In genomic region chr1:68347415-68347814, GRCh38 we compare ENCODE assay signal across 9 cellular contexts.
A peak's percentile ranks its signal among the peaks of the same experiment; 100 is the strongest.
DNase-seq lines count a peak whose midpoint lies in the region; ATAC-seq and TF ChIP-seq lines count a peak whose summit lies in the region.
"Had no signal": no experiment of that assay in that cellular context is flagged by ENCODE, and none has a peak within 500 bp of the region (broad histone marks: within the 10 kb centered on the region; RNA-seq: fewer than 3 reads in every experiment).

No MANE protein-coding gene starts in this region.

- no peaks in the 10 kb centered on the region for H3K27me3 ChIP-seq in adrenal gland

- no peaks in the 10 kb centered on the region for H3K36me3 Mint-ChIP-seq in natural killer cell treated with Interleukin-12 subunit alpha and Interleukin-12 subunit beta and Interleukin-15 and Interleukin-18, amount 100 ng/mL, for 72 hours
- H3K36me3 Mint-ChIP-seq in activated CD8-positive, alpha-beta memory T cell treated with anti-CD3 and anti-CD28 coated beads, Interleukin-2, amount 10 ng/mL, durations not matched to agents 7 days and 5 days: no peaks in the 10 kb centered on the region

- H3K9me3 ChIP-seq in adrenal gland (replicated peaks in 1 of 3): no peaks in the 10 kb centered on the region

- H3K4me3 ChIP-seq in adrenal gland: no peak overlapping the region

- ATAC-seq in HG03175 (IDR thresholded peaks at IDR 0.05; ENCODE audit: unreplicated experiment): peak; percentile 97
- no peak for ATAC-seq in natural killer cell treated with Interleukin-12 subunit alpha and Interleukin-12 subunit beta and Interleukin-15 and Interleukin-18, amount 100 ng/mL, for 72 hours
- no peak for ATAC-seq in activated CD8-positive, alpha-beta memory T cell treated with anti-CD3 and anti-CD28 coated beads, Interleukin-2, amount 10 ng/mL, durations not matched to agents 7 days and 5 days

- intact Hi-C loops in adrenal gland (cut with DNase I): no loop called here

- POLR2A ChIA-PET in GM10248 (lab: Yijun Ruan, JAX): no interaction called here

- H3K36me3 ChIP-seq in adrenal gland (replicated peaks in 1 of 2): no peaks in the 10 kb centered on the region

- TF ChIP-seq CTCF in GM10248 (IDR thresholded peaks at IDR 0.05; ENCODE audit: control extremely low read depth, extremely low read depth, low read depth, missing control alignments) (no peak), GM20000 (IDR thresholded peaks at IDR 0.05; ENCODE audit: extremely low read depth, missing control alignments) (no peak), adrenal gland (IDR thresholded peaks at IDR 0.05) (no peak)

- H3K4me3 Mint-ChIP-seq in natural killer cell treated with Interleukin-12 subunit alpha and Interleukin-12 subunit beta and Interleukin-15 and Interleukin-18, amount 100 ng/mL, for 72 hours: no peak overlapping the region
- H3K4me3 Mint-ChIP-seq in activated CD8-positive, alpha-beta memory T cell treated with anti-CD3 and anti-CD28 coated beads, Interleukin-2, amount 10 ng/mL, durations not matched to agents 7 days and 5 days: no peak overlapping the region

- peak; percentile 43 for DNase-seq in GM10248 (ENCODE audit: extremely low spot score)
- peak; percentile 31 for DNase-seq in GM20000 (ENCODE audit: low spot score)
- peak; percentile 20 to 63 (median 28) for DNase-seq in adrenal gland
- DNase-seq in central memory CD4-positive, alpha-beta T cell: no peak
- DNase-seq in SW480 (ENCODE audit: low spot score): no peak
- no peak for DNase-seq in natural killer cell treated with Interleukin-12 subunit alpha and Interleukin-12 subunit beta and Interleukin-15 and Interleukin-18, amount 100 ng/mL, for 72 hours (ENCODE audit: low spot score)
- no peak for DNase-seq in activated CD8-positive, alpha-beta memory T cell treated with anti-CD3 and anti-CD28 coated beads, Interleukin-2, amount 10 ng/mL, durations not matched to agents 7 days and 5 days
- DNase-seq: foreskin fibroblast had no signal

- H3K4me1 ChIP-seq in adrenal gland (replicated peaks in 1 of 2): peaks cover 0 to 2% of the 10 kb centered on the region in 2 donors

- peaks cover 2% of the 10 kb centered on the region for H3K9me3 Mint-ChIP-seq in natural killer cell treated with Interleukin-12 subunit alpha and Interleukin-12 subunit beta and Interleukin-15 and Interleukin-18, amount 100 ng/mL, for 72 hours
- no peaks in the 10 kb centered on the region for H3K9me3 Mint-ChIP-seq in activated CD8-positive, alpha-beta memory T cell treated with anti-CD3 and anti-CD28 coated beads, Interleukin-2, amount 10 ng/mL, durations not matched to agents 7 days and 5 days (ENCODE audit: low read depth)

- H3K27ac Mint-ChIP-seq in natural killer cell treated with Interleukin-12 subunit alpha and Interleukin-12 subunit beta and Interleukin-15 and Interleukin-18, amount 100 ng/mL, for 72 hours: no peak overlapping the region
- H3K27ac Mint-ChIP-seq in activated CD8-positive, alpha-beta memory T cell treated with anti-CD3 and anti-CD28 coated beads, Interleukin-2, amount 10 ng/mL, durations not matched to agents 7 days and 5 days: no peak overlapping the region

- no peaks in the 10 kb centered on the region for H3K27me3 Mint-ChIP-seq in natural killer cell treated with Interleukin-12 subunit alpha and Interleukin-12 subunit beta and Interleukin-15 and Interleukin-18, amount 100 ng/mL, for 72 hours
- H3K27me3 Mint-ChIP-seq in activated CD8-positive, alpha-beta memory T cell treated with anti-CD3 and anti-CD28 coated beads, Interleukin-2, amount 10 ng/mL, durations not matched to agents 7 days and 5 days: no peaks in the 10 kb centered on the region

- WGBS in adrenal gland, 4 donors: 62 to 84% (median 73%) methylated on average over 1 to 2 of the region's 2 CpGs

- H3K27ac ChIP-seq in adrenal gland: no peak overlapping the region

- CTCF ChIA-PET in GM10248 (lab: Yijun Ruan, JAX): interaction anchor here (1.9 to 8.3 kb wide), 3 partner anchors 226 to 231 kb away, joined by 4 to 112 read pairs (median 24); no protein-coding TSS in a partner anchor
- CTCF ChIA-PET in activated CD8-positive, alpha-beta memory T cell treated with anti-CD3 and anti-CD28 coated beads, Interleukin-2, amount 10 ng/mL, durations not matched to agents 7 days and 5 days (lab: Charles Lee): interaction anchor here (1.9 kb wide), 1 partner anchor 230 kb away, joined by 7 read pairs; no protein-coding TSS in a partner anchor

- TF ChIP-seq POLR2A in adrenal gland (IDR thresholded peaks at IDR 0.05): no peak

- no peaks in the 10 kb centered on the region for H3K4me1 Mint-ChIP-seq in natural killer cell treated with Interleukin-12 subunit alpha and Interleukin-12 subunit beta and Interleukin-15 and Interleukin-18, amount 100 ng/mL, for 72 hours (ENCODE audit: low read depth in 2 of 2)
- H3K4me1 Mint-ChIP-seq in activated CD8-positive, alpha-beta memory T cell treated with anti-CD3 and anti-CD28 coated beads, Interleukin-2, amount 10 ng/mL, durations not matched to agents 7 days and 5 days: no peaks in the 10 kb centered on the region

Comparison
In these comparisons a context has a peak if more than half of its experiments do, and no peak if none do; other contexts are left out.
1. DNase-seq: peak in GM10248 (single experiment), GM20000 (single experiment) and adrenal gland (7 of 7); none in central memory CD4-positive, alpha-beta T cell (single experiment), SW480 (single experiment), natural killer cell treated with Interleukin-12 subunit alpha and Interleukin-12 subunit beta and Interleukin-15 and Interleukin-18, amount 100 ng/mL, for 72 hours (single experiment) and activated CD8-positive, alpha-beta memory T cell treated with anti-CD3 and anti-CD28 coated beads, Interleukin-2, amount 10 ng/mL, durations not matched to agents 7 days and 5 days (single experiment).